Comparison of ENCODE assay signal across 7 cellular contexts in the genomic region with DNA sequence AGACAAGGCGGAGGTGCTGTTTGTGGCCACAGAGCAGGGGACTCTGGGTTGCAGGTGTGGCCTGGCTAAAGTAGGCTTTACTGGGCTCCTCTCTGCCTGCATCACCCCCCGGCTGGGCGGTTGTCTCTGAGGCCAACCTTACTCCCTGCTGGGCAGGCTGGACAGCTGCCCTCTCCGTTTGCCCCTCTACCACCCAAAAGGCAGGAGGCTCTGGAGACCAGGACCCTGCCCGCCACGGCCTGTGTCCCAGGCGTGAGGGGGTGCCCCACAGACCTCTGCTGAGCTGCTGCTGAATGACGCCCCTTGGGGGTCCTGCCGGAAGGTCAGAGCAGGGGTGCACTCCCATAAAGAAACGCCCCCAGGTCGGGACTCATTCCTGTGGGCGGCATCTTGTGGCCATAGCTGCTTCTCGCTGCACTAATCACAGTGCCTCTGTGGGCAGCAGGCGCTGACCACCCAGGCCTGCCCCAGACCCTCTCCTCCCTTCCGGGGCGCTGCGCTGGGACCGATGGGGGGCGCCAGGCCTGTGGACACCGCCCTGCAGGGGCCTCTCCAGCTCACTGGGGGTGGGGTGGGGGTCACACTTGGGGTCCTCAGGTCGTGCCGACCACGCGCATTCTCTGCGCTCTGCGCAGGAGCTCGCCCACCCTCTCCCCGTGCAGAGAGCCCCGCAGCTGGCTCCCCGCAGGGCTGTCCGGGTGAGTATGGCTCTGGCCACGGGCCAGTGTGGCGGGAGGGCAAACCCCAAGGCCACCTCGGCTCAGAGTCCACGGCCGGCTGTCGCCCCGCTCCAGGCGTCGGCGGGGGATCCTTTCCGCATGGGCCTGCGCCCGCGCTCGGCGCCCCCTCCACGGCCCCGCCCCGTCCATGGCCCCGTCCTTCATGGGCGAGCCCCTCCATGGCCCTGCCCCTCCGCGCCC. TPM values are rescaled to one million over a fixed set of nuclear protein-coding genes. Genes with fewer than 3 reads are reported as not detected.
A peak's percentile ranks its signal among the peaks of the same experiment; 100 is the strongest.
DNase-seq lines count a peak whose midpoint lies in the region; ATAC-seq and TF ChIP-seq lines count a peak whose summit lies in the region.

No MANE protein-coding gene starts in this region.

- H3K9ac ChIP-seq in rectal smooth muscle tissue (ENCODE audit: low read length), result peak overlapping the region; percentile 24

- DNase-seq in SJCRH30 (peak; percentile 32 to 47), fibroblast of pulmonary artery (ENCODE audit: low read depth) (no peak), HuH-7.5 (ENCODE audit: low spot score) (no peak), NCI-H1048 (lab: John Stamatoyannopoulos, UW) (no peak)

- H3K4me1 ChIP-seq in SJCRH30 (no peaks in the 10 kb centered on the region; the same call in 1 of the 2 replicates), rectal smooth muscle tissue (ENCODE audit: control insufficient read depth, insufficient read depth, low read length) (peaks cover 7% of the 10 kb centered on the region)

- H3K9me3 ChIP-seq in SJCRH30 (replicated peaks), result no peaks in the 10 kb centered on the region

- ATAC-seq in GM18511 (IDR thresholded peaks at IDR 0.05; ENCODE audit: unreplicated experiment), result peak; percentile 29
- ATAC-seq in HG02642 (IDR thresholded peaks at IDR 0.05; ENCODE audit: poor library complexity, unreplicated experiment), result peak; percentile 37

- H3K27ac ChIP-seq in SJCRH30 (peak overlapping the region; percentile 65), rectal smooth muscle tissue (ENCODE audit: low read depth, low read length) (no peak overlapping the region)

- H3K4me3 ChIP-seq in SJCRH30 (peak overlapping the region; percentile 86), fibroblast of pulmonary artery (replicated peaks; ENCODE audit: low read depth, low read length) (peak overlapping the region; percentile 62), rectal smooth muscle tissue (ENCODE audit: low read length) (peak overlapping the region; percentile 78)

- no peaks in the 10 kb centered on the region for H3K36me3 ChIP-seq in SJCRH30
- H3K36me3 ChIP-seq in rectal smooth muscle tissue (ENCODE audit: control insufficient read depth, insufficient read depth, low read length), result no peaks in the 10 kb centered on the region

- TF ChIP-seq CTCF in fibroblast of pulmonary artery (IDR thresholded peaks at IDR 0.05; ENCODE audit: low read length, missing control alignments), result no peak

- H3K27me3 ChIP-seq in SJCRH30 (no peaks in the 10 kb centered on the region), rectal smooth muscle tissue (ENCODE audit: control insufficient read depth, insufficient read depth, low read length) (no peaks in the 10 kb centered on the region)

RNA-seq across cellular contexts. Expression of gene HTT-AS, which starts 0.9 kb away (rescaled TPM):
- not detected in 2 replicates for total RNA-seq in SJCRH30 (2014; rRNA removed; shearing (Covaris generic))

RNA-seq across cellular contexts. Expression of gene HTT, which starts 1.1 kb away (rescaled TPM):
- 24.3 and 30.7 TPM in 2 replicates for total RNA-seq in SJCRH30 (2014; rRNA removed; shearing (Covaris generic))

Comparison
In these comparisons a context has a peak if more than half of its experiments do, and no peak if none do; other contexts are left out.
1. DNase-seq: peak in SJCRH30 (2 of 2); none in fibroblast of pulmonary artery (single experiment), HuH-7.5 (single experiment) and NCI-H1048 (single experiment).
2. Peak in every context shown above with its lines, with median percentiles within 50 percentile points of each other: H3K4me3 ChIP-seq.